Comparison of ENCODE assay signal across 8 cellular contexts in genomic region chr5:98796197-98796972, GRCh38. TPM values are rescaled to one million over a fixed set of nuclear protein-coding genes. Genes with fewer than 3 reads are reported as not detected.
DNase-seq lines count a peak whose midpoint lies in the region; ATAC-seq and TF ChIP-seq lines count a peak whose summit lies in the region.

No MANE protein-coding gene starts in this region.

- intact Hi-C loops in prostate gland (cut with DNase I), result no loop called here

- H3K4me2 ChIP-seq in BLaER1, result peak overlapping the region; percentile 55

- no peak overlapping the region for H3K4me3 ChIP-seq in BLaER1
- no peak overlapping the region for H3K4me3 ChIP-seq in foreskin fibroblast (ENCODE audit: low read depth in 1 of 2, low read length in 2 of 2)
- H3K4me3 ChIP-seq in prostate gland, result no peak overlapping the region

- WGBS in prostate gland, result 10% methylated on average over 7 of the region's 7 CpGs

- H3K4me1 ChIP-seq in BLaER1, result peaks cover 25% of the 10 kb centered on the region
- H3K4me1 ChIP-seq in prostate gland (replicated peaks), result peaks cover 4% of the 10 kb centered on the region

- no peak overlapping the region for H3K27ac Mint-ChIP-seq in activated T-cell treated with anti-CD3 and anti-CD28 coated beads, Interleukin-2, amount 50 U/mL, for 72 hours

- no peaks in the 10 kb centered on the region for H3K4me1 Mint-ChIP-seq in activated T-cell treated with anti-CD3 and anti-CD28 coated beads, Interleukin-2, amount 50 U/mL, for 72 hours (ENCODE audit: low read depth)

- H3K9me3 ChIP-seq in BLaER1 (peaks cover 6% of the 10 kb centered on the region; the same call in 1 of the 2 replicates), prostate gland (no peaks in the 10 kb centered on the region)

- H3K9ac ChIP-seq in BLaER1, result no peak overlapping the region

- TF ChIP-seq CTCF in foreskin fibroblast (IDR thresholded peaks at IDR 0.05; ENCODE audit: low read depth, low read length) (peak; percentile 77), prostate gland (IDR thresholded peaks at IDR 0.05) (peak in 3 of 4 experiments; percentile 68 to 73 (median 68))

- no peaks in the 10 kb centered on the region for H3K9me3 Mint-ChIP-seq in activated T-cell treated with anti-CD3 and anti-CD28 coated beads, Interleukin-2, amount 50 U/mL, for 72 hours

- ATAC-seq in GM18505 (IDR thresholded peaks at IDR 0.05; ENCODE audit: unreplicated experiment) (peak; percentile 71), HG02973 (IDR thresholded peaks at IDR 0.05; ENCODE audit: unreplicated experiment) (peak; percentile 86)
- peak; percentile 49 to 75 for ATAC-seq in activated T-cell treated with anti-CD3 and anti-CD28 coated beads, Interleukin-2, amount 50 U/mL, for 72 hours (replicated peaks in 1 of 2)

- TF ChIP-seq POLR2A in GM18505 (IDR thresholded peaks at IDR 0.05; ENCODE audit: borderline replicate concordance, extremely low read depth, insufficient read depth, insufficient read length), result no peak
- TF ChIP-seq POLR2A in prostate gland (IDR thresholded peaks at IDR 0.05), result no peak

- DNase-seq in NCI-H510A (lab: John Stamatoyannopoulos, UW) (peak; percentile 2), foreskin fibroblast (peak in 1 of 2 donors; percentile 82), prostate gland (ENCODE audit: low spot score) (no peak), globus pallidus (ENCODE audit: low spot score) (no peak)
- DNase-seq in activated T-cell treated with anti-CD3 and anti-CD28 coated beads, Interleukin-2, amount 50 U/mL, for 72 hours, result peak; percentile 49 to 66

- H3K27me3 ChIP-seq in BLaER1, result no peaks in the 10 kb centered on the region
- no peaks in the 10 kb centered on the region for H3K27me3 ChIP-seq in prostate gland (replicated peaks; ENCODE audit: insufficient read depth)

- 0 out of 2 replicates have a peak overlapping the region, but pooled peaks have one; percentile 1 for H3K27ac ChIP-seq in BLaER1
- H3K27ac ChIP-seq in prostate gland, result no peak overlapping the region

- no peaks in the 10 kb centered on the region for H3K27me3 Mint-ChIP-seq in activated T-cell treated with anti-CD3 and anti-CD28 coated beads, Interleukin-2, amount 50 U/mL, for 72 hours (ENCODE audit: low read depth)

- H4K20me1 ChIP-seq in BLaER1, result 0 out of 2 replicates have a peak, but pooled peaks cover 9% of the 10 kb centered on the region

- H3K4me3 Mint-ChIP-seq in activated T-cell treated with anti-CD3 and anti-CD28 coated beads, Interleukin-2, amount 50 U/mL, for 72 hours, result no peak overlapping the region

- H3K36me3 ChIP-seq in BLaER1 (peaks cover 30% of the 10 kb centered on the region), prostate gland (peaks cover 0 to 4% of the 10 kb centered on the region in 2 donors)

- no peaks in the 10 kb centered on the region for H3K36me3 Mint-ChIP-seq in activated T-cell treated with anti-CD3 and anti-CD28 coated beads, Interleukin-2, amount 50 U/mL, for 72 hours (ENCODE audit: insufficient read depth in 2 of 2)

RNA-seq across cellular contexts. Expression of gene RGMB, which starts 22.9 kb away (rescaled TPM):
- total RNA-seq in activated T-cell treated with anti-CD3 and anti-CD28 coated beads, Interleukin-2, amount 50 U/mL, for 72 hours, result 1 to 10 TPM; 2.2 to 3.9 TPM
- total RNA-seq in prostate gland, result 10 to 100 TPM; 56.5 to 62.2 TPM

Comparison
In these comparisons a context has a peak if more than half of its experiments do, and no peak if none do; other contexts are left out.
1. DNase-seq: peak in NCI-H510A (single experiment) and activated T-cell treated with anti-CD3 and anti-CD28 coated beads, Interleukin-2, amount 50 U/mL, for 72 hours (2 of 2); none in prostate gland (single experiment) and globus pallidus (single experiment).
2. RNA of gene RGMB, which starts 22.9 kb away (total RNA-seq): 56.5 to 62.2 TPM in prostate gland; 2.2 to 3.9 TPM in activated T-cell treated with anti-CD3 and anti-CD28 coated beads, Interleukin-2, amount 50 U/mL, for 72 hours; every median in the first group is over 10 times any median in the second.
3. Peak in every context shown above with its lines, with median percentiles within 50 percentile points of each other: ATAC-seq.